8 cellular contexts compared by ENCODE assay signal in the genomic region with DNA sequence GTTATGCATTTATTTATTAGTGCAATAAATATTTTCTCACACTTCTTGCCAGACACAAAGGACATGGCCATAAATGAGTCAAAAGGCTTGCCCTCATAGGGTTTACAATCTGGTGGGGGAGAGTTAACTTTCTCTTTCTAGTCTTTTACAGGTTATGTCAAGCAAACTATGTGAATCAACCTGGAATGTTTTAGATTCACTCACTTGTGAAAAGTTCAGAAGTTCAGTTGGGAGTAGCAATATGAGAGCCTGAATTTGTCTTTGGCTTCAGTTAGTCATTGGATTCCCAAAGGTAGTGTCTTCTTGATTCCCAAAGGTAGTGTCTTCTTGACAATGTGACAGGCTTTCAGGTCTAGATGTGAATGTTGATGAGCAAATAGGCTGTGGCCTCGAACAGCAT.
"Had no signal": no experiment of that assay in that cellular context is flagged by ENCODE, and none has a peak within 500 bp of the region (broad histone marks: within the 10 kb centered on the region; RNA-seq: fewer than 3 reads in every experiment).

No MANE protein-coding gene starts in this region.

- H3K4me2 ChIP-seq: GM23338 had no signal

- H2AFZ ChIP-seq: GM23338 had no signal

- FAIRE-seq: H1, H54, HTR-8/SVneo, K562 had no signal

- H3K4me3 Mint-ChIP-seq: GM23338, H9 had no signal

- H3K27ac Mint-ChIP-seq: GM23338, H9 had no signal

- H3K4me3 ChIP-seq: GM23338, K562 had no signal

- H3K9me3 Mint-ChIP-seq: GM23338 had no signal

- DNase-seq: H9, HCEC 1CT, IMR-90 had no signal
